In the genomic region with DNA sequence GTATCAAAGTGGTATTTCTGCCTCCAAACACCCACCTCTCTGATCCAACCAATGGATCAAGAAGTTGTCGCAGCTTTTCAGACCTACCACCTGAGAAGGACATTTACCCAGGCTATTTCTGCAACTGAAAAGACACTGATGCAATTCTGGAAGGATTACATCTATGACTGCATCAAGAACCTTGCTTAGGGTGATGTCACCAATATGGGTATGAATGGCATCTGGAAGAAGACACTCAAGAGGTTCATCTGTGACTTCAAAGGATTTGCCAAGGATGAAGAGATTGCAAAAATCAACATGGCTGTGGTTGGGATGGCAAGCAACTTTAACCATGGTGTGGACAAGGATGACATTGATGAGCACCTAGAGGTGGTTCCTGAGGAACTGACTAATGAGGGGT, we compare ENCODE assay signal across 22 cellular contexts.
DNase-seq lines count a peak whose midpoint lies in the region; ATAC-seq, FAIRE-seq and TF ChIP-seq lines count a peak whose summit lies in the region.
"Had no signal": no experiment of that assay in that cellular context is flagged by ENCODE, and none has a peak within 500 bp of the region (broad histone marks: within the 10 kb centered on the region; RNA-seq: fewer than 3 reads in every experiment).

No MANE protein-coding gene starts in this region.

- H3K14ac ChIP-seq in mesenchymal stem cell (ENCODE audit: low read length in 2 of 2), result no peak overlapping the region

- H3K9me3 Mint-ChIP-seq in CD4-positive, CD25-positive, alpha-beta regulatory T cell, result peaks cover 0 to 7% (median 1%) of the 10 kb centered on the region in 7 donors
- no peaks in the 10 kb centered on the region for H3K9me3 Mint-ChIP-seq in Calu3 (ENCODE audit: low read depth, unreplicated experiment)

- H3K79me1 ChIP-seq in mesenchymal stem cell (replicated peaks; ENCODE audit: low read length, poor library complexity, severe bottlenecking), result peaks cover 8% of the 10 kb centered on the region

- H2BK120ac ChIP-seq in mesenchymal stem cell (ENCODE audit: low read depth, low read length), result no peak overlapping the region

- no TSS peak for BruUV-seq in Calu3 (replicated peaks; lab: Mats Ljungman, UMichigan)

- H2BK15ac ChIP-seq in mesenchymal stem cell (ENCODE audit: low read depth, poor library complexity, severe bottlenecking), result no peak overlapping the region

- CTCF ChIA-PET in Calu3 (lab: Charles Lee), result interaction anchor here (1.1 kb wide), 1 partner anchor 11 kb away, joined by 3 read pairs; no protein-coding TSS in a partner anchor

- 100% methylated on average over 1 of the region's 1 CpG for WGBS in mesenchymal stem cell

- no peak overlapping the region for H3K9ac ChIP-seq in mesenchymal stem cell (ENCODE audit: low read length)

- H3K4me2 ChIP-seq in mesenchymal stem cell (ENCODE audit: low read length, poor library complexity, severe bottlenecking), result no peak overlapping the region

- no peak overlapping the region for H3K4ac ChIP-seq in mesenchymal stem cell (ENCODE audit: low read depth in 1 of 2, low read length in 2 of 2)

- H3K4me3 ChIP-seq in CD4-positive, CD25-positive, alpha-beta regulatory T cell (ENCODE audit: low read depth, low read length), result no peak overlapping the region
- H3K4me3 ChIP-seq in bronchial epithelial cell (ENCODE audit: low read depth, low read length) (no peak overlapping the region), mesenchymal stem cell (ENCODE audit: insufficient read depth in 1 of 2, low read depth in 1 of 2, low read length in 2 of 2) (no peak overlapping the region)
- H3K4me3 ChIP-seq: mucosa of descending colon, tibial nerve had no signal

- H3K27me3 Mint-ChIP-seq in CD4-positive, CD25-positive, alpha-beta regulatory T cell, result no peaks in the 10 kb centered on the region
- no peaks in the 10 kb centered on the region for H3K27me3 Mint-ChIP-seq in Calu3 (ENCODE audit: unreplicated experiment)
- H3K27me3 Mint-ChIP-seq: activated CD4-positive, alpha-beta T cell treated with anti-CD3 and anti-CD28 coated beads, Interleukin-2, amount 10 ng/mL, durations not matched to agents 7 days and 5 days; activated naive CD8-positive, alpha-beta T cell; stimulated activated memory B cell treated with anti-CD40 and anti-IgM and Interleukin-4, amounts not matched to agents 10 μg/mL and 1 μg/mL and 100 μg/mL, for 72 hours; T-cell had no signal

- H3K18ac ChIP-seq in mesenchymal stem cell (ENCODE audit: low read depth in 1 of 2, low read length in 2 of 2), result no peak overlapping the region

- no peak overlapping the region for H4K91ac ChIP-seq in mesenchymal stem cell (ENCODE audit: low read length)

- H2AK5ac ChIP-seq in mesenchymal stem cell (ENCODE audit: low read length, severe bottlenecking), result no peak overlapping the region

- H3K4me1 Mint-ChIP-seq in CD4-positive, CD25-positive, alpha-beta regulatory T cell, result peaks cover 12 to 32% (median 20%) of the 10 kb centered on the region in 4 donors
- no peaks in the 10 kb centered on the region for H3K4me1 Mint-ChIP-seq in Calu3 (ENCODE audit: low read depth, unreplicated experiment)
- H3K4me1 Mint-ChIP-seq: activated CD4-positive, alpha-beta T cell treated with anti-CD3 and anti-CD28 coated beads, Interleukin-2, amount 10 ng/mL, durations not matched to agents 7 days and 5 days; stimulated activated memory B cell treated with anti-CD40 and anti-IgM and Interleukin-4, amounts not matched to agents 10 μg/mL and 1 μg/mL and 100 μg/mL, for 72 hours had no signal

- peak overlapping the region in 2 of 3 donors; percentile 37 to 94 for H3K27ac Mint-ChIP-seq in CD4-positive, CD25-positive, alpha-beta regulatory T cell
- peak overlapping the region; percentile 35 for H3K27ac Mint-ChIP-seq in Calu3 (ENCODE audit: unreplicated experiment)
- H3K27ac Mint-ChIP-seq: activated CD4-positive, alpha-beta T cell treated with anti-CD3 and anti-CD28 coated beads, Interleukin-2, amount 10 ng/mL, durations not matched to agents 7 days and 5 days; stimulated activated memory B cell treated with anti-CD40 and anti-IgM and Interleukin-4, amounts not matched to agents 10 μg/mL and 1 μg/mL and 100 μg/mL, for 72 hours had no signal

- H3K36me3 ChIP-seq in CD4-positive, CD25-positive, alpha-beta regulatory T cell (ENCODE audit: control insufficient read depth, insufficient read depth, low read length), result peaks cover 84% of the 10 kb centered on the region
- peaks cover 3% of the 10 kb centered on the region for H3K36me3 ChIP-seq in bronchial epithelial cell (ENCODE audit: control insufficient read depth, insufficient read depth, low read length)
- H3K36me3 ChIP-seq in mesenchymal stem cell (ENCODE audit: control insufficient read depth in 1 of 2, insufficient read depth in 2 of 2, low read depth in 1 of 2, low read length in 2 of 2), result peaks cover 12 to 79% of the 10 kb centered on the region in 2 experiments

- H3K4me3 Mint-ChIP-seq in CD4-positive, CD25-positive, alpha-beta regulatory T cell, result peak overlapping the region in 1 of 4 donors; percentile 61
- no peak overlapping the region for H3K4me3 Mint-ChIP-seq in Calu3 (ENCODE audit: low read depth, unreplicated experiment)
- H3K4me3 Mint-ChIP-seq: activated CD4-positive, alpha-beta T cell treated with anti-CD3 and anti-CD28 coated beads, Interleukin-2, amount 10 ng/mL, durations not matched to agents 7 days and 5 days; activated naive CD8-positive, alpha-beta T cell; stimulated activated memory B cell treated with anti-CD40 and anti-IgM and Interleukin-4, amounts not matched to agents 10 μg/mL and 1 μg/mL and 100 μg/mL, for 72 hours; T-cell had no signal

- ATAC-seq in CD4-positive, CD25-positive, alpha-beta regulatory T cell (ENCODE audit: low read depth in 2 of 2), result no peak
- ATAC-seq: esophagus mucosa; left lobe of liver; mucosa of descending colon; PC-3; stimulated activated memory B cell treated with anti-CD40 and anti-IgM and Interleukin-4, amounts not matched to agents 10 μg/mL and 1 μg/mL and 100 μg/mL, for 72 hours; T-cell had no signal

- DNase-seq in CD4-positive, CD25-positive, alpha-beta regulatory T cell, result no peak
- DNase-seq in Calu3, result no peak
- no peak for DNase-seq in bronchial epithelial cell (ENCODE audit: low read depth)
- no peak for DNase-seq in mesenchymal stem cell
- no peak for DNase-seq in NCI-H526 treated with DMSO at 0.1 percent for 48 hours (lab: John Stamatoyannopoulos, UW)
- no peak for DNase-seq in stimulated activated naive CD4-positive, alpha-beta T cell (lab: John Stamatoyannopoulos, UW)
- no peak for DNase-seq in DMS 273 (lab: John Stamatoyannopoulos, UW; ENCODE audit: unreplicated experiment)
- DNase-seq: activated CD4-positive, alpha-beta T cell treated with anti-CD3 and anti-CD28 coated beads, Interleukin-2, amount 10 ng/mL, durations not matched to agents 7 days and 5 days; BE2C; DMS153; HCEC 1CT; mucosa of descending colon; PC-3; retina; SIG-M5; T-cell had no signal

- no peaks in the 10 kb centered on the region for H3K9me3 ChIP-seq in CD4-positive, CD25-positive, alpha-beta regulatory T cell (ENCODE audit: control insufficient read depth in 2 of 2, low read length in 2 of 2)
- H3K9me3 ChIP-seq in mesenchymal stem cell (ENCODE audit: control insufficient read depth, low read length), result peaks cover 11% of the 10 kb centered on the region
- H3K9me3 ChIP-seq: BE2C, mucosa of descending colon had no signal

- no peak overlapping the region for H3K23ac ChIP-seq in mesenchymal stem cell (ENCODE audit: low read length in 2 of 2)

- H3K4me1 ChIP-seq in CD4-positive, CD25-positive, alpha-beta regulatory T cell (ENCODE audit: control insufficient read depth, insufficient read depth, low read length, poor library complexity, severe bottlenecking), result no peaks in the 10 kb centered on the region
- no peaks in the 10 kb centered on the region for H3K4me1 ChIP-seq in mesenchymal stem cell (ENCODE audit: control insufficient read depth, insufficient read depth, low read depth, low read length)
- H3K4me1 ChIP-seq: BE2C, tibial nerve had no signal

- peak overlapping the region; percentile 28 for H4K8ac ChIP-seq in mesenchymal stem cell (ENCODE audit: low read length)

- no peaks in the 10 kb centered on the region for H3K27me3 ChIP-seq in CD4-positive, CD25-positive, alpha-beta regulatory T cell (ENCODE audit: control insufficient read depth, insufficient read depth, low read length)
- no peaks in the 10 kb centered on the region for H3K27me3 ChIP-seq in bronchial epithelial cell (ENCODE audit: control insufficient read depth, insufficient read depth, low read length)
- no peaks in the 10 kb centered on the region for H3K27me3 ChIP-seq in mesenchymal stem cell (ENCODE audit: control insufficient read depth in 1 of 2, insufficient read depth in 1 of 2, low read length in 2 of 2)
- H3K27me3 ChIP-seq: BE2C, tibial nerve had no signal

- TF ChIP-seq CTCF in Calu3 (IDR thresholded peaks at IDR 0.05; ENCODE audit: unreplicated experiment) (no peak), bronchial epithelial cell (IDR thresholded peaks at IDR 0.05; ENCODE audit: insufficient read depth, low read length, severe bottlenecking) (no peak)

- no peak overlapping the region for H3K27ac ChIP-seq in CD4-positive, CD25-positive, alpha-beta regulatory T cell (ENCODE audit: insufficient read depth, low read length, poor library complexity, severe bottlenecking)
- H3K27ac ChIP-seq in mesenchymal stem cell (ENCODE audit: low read length, poor library complexity, severe bottlenecking), result no peak overlapping the region
- H3K27ac ChIP-seq: HL-60, tibial nerve had no signal

- no peak overlapping the region for H2BK5ac ChIP-seq in mesenchymal stem cell (ENCODE audit: low read depth, low read length, poor library complexity, severe bottlenecking)

- FAIRE-seq in bronchial epithelial cell (lab: Jason Lieb, UNC), result peak; percentile 47

- H2AFZ ChIP-seq in mesenchymal stem cell (ENCODE audit: low read depth, low read length), result no peak overlapping the region

- peaks cover 78% of the 10 kb centered on the region for H3K36me3 Mint-ChIP-seq in CD4-positive, CD25-positive, alpha-beta regulatory T cell
- no peaks in the 10 kb centered on the region for H3K36me3 Mint-ChIP-seq in Calu3 (ENCODE audit: insufficient read depth, unreplicated experiment)

- no peak overlapping the region for H2BK12ac ChIP-seq in mesenchymal stem cell (ENCODE audit: low read length in 2 of 2)

- intact Hi-C loops in Calu3 (cut with micrococcal nuclease; ENCODE audit: unreplicated experiment), result no loop called here
